In genomic region chr7:22809902-22810642, GRCh38 we compare ENCODE assay signal across 23 cellular contexts. TPM values are rescaled to one million over a fixed set of nuclear protein-coding genes. Genes with fewer than 3 reads are reported as not detected.
DNase-seq lines count a peak whose midpoint lies in the region; ATAC-seq and TF ChIP-seq lines count a peak whose summit lies in the region.
"Had no signal": no experiment of that assay in that cellular context is flagged by ENCODE, and none has a peak within 500 bp of the region (broad histone marks: within the 10 kb centered on the region; RNA-seq: fewer than 3 reads in every experiment).

No MANE protein-coding gene starts in this region.

- peak overlapping the region; percentile 94 for H3K27ac Mint-ChIP-seq in GM23338

- no peak for DNase-seq in GM23338 (ENCODE audit: low spot score)
- peak; percentile 25 for DNase-seq in epithelial cell of esophagus (ENCODE audit: low read depth)
- DNase-seq in psoas muscle, result no peak
- no peak for DNase-seq in activated gamma-delta T cell treated with Interleukin-2 at 50 U/mL for 16 hours
- no peak for DNase-seq in activated CD4-positive, alpha-beta T cell treated with anti-CD3 and anti-CD28 coated beads for 48 hours
- DNase-seq: activated CD4-positive, alpha-beta T cell treated with anti-CD3 and anti-CD28 coated beads, Interleukin-2, amount 50 U/mL, for 48 hours; activated naive CD4-positive, alpha-beta T cell treated with Interleukin-2 at 50 U/mL for 16 hours; activated T-cell treated with anti-CD3 and anti-CD28 coated beads for 4 hours; anterior cingulate cortex; COR-L47; DND-41; NCI-H146; NCI-H2171 treated with DMSO at 0.1 percent for 48 hours; NCI-H69; PC-3; SJCRH30; stimulated activated CD4-positive, alpha-beta T cell treated with anti-CD3 and anti-CD28 coated beads, Interleukin-2, amount 100 ng/mL, for 24 hours; stimulated activated naive CD8-positive, alpha-beta T cell treated with anti-CD3 and anti-CD28 coated beads, Interleukin-15, amount 100 ng/mL, for 72 hours; transverse colon had no signal

- intact Hi-C loops in psoas muscle (cut with DNase I), result loop anchor here in 1 of 2 donors (5.0 kb wide), 2 partner anchors 73 to 248 kb away; no protein-coding TSS in a partner anchor

- WGBS in psoas muscle, 3 donors, result 95 to 98% (median 95%) methylated on average over 4 of the region's 4 CpGs

- H3K36me3 Mint-ChIP-seq in GM23338 (ENCODE audit: low read depth), result peaks cover 43% of the 10 kb centered on the region; the same call in 2 of the 3 replicates

- H3K9ac ChIP-seq in OCI-LY3 (ENCODE audit: low read length), result peak overlapping the region; percentile 22; the same call in 1 of the 2 replicates

- H3F3A ChIP-seq in GM23338 (replicated peaks; ENCODE audit: low read depth), result peaks cover 14% of the 10 kb centered on the region; the same call in 1 of the 2 replicates

- no peaks in the 10 kb centered on the region for H3K9me3 ChIP-seq in OCI-LY3 (ENCODE audit: insufficient read depth, low read length)
- H3K9me3 ChIP-seq in psoas muscle, result no peaks in the 10 kb centered on the region
- H3K9me3 ChIP-seq: SJCRH30, transverse colon had no signal

- H4K20me1 ChIP-seq in GM23338 (replicated peaks; ENCODE audit: insufficient read depth) (no peaks in the 10 kb centered on the region), OCI-LY3 (ENCODE audit: insufficient read depth, low read length) (no peaks in the 10 kb centered on the region)

- H3K4me1 ChIP-seq in GM23338 (ENCODE audit: insufficient read depth), result peaks cover 56% of the 10 kb centered on the region
- peaks cover 20% of the 10 kb centered on the region for H3K4me1 ChIP-seq in OCI-LY3 (ENCODE audit: low read length)
- H3K4me1 ChIP-seq in psoas muscle, result peaks cover 34% of the 10 kb centered on the region
- H3K4me1 ChIP-seq: transverse colon had no signal

- H3K4me3 Mint-ChIP-seq in GM23338, result no peak overlapping the region
- H3K4me3 Mint-ChIP-seq: stimulated activated naive CD8-positive, alpha-beta T cell treated with anti-CD3 and anti-CD28 coated beads, Interleukin-15, amount 100 ng/mL, for 72 hours had no signal

- TF ChIP-seq CTCF in GM23338 (conservative IDR thresholded peaks at IDR 0.05; ENCODE audit: low read depth in 2 of 2) (no peak), OCI-LY3 (IDR thresholded peaks at IDR 0.05; ENCODE audit: low read depth, low read length) (no peak), epithelial cell of esophagus (IDR thresholded peaks at IDR 0.05; ENCODE audit: insufficient read depth, low read depth, low read length, missing control alignments) (no peak), psoas muscle (IDR thresholded peaks at IDR 0.05) (no peak)

- H3K4me1 Mint-ChIP-seq in GM23338, result peaks cover 66% of the 10 kb centered on the region

- H3K27me3 ChIP-seq in GM23338 (ENCODE audit: insufficient read depth) (no peaks in the 10 kb centered on the region), OCI-LY3 (ENCODE audit: low read depth, low read length) (no peaks in the 10 kb centered on the region), psoas muscle (ENCODE audit: insufficient read depth in 3 of 3, low read length in 2 of 3) (no peaks in the 10 kb centered on the region)
- H3K27me3 ChIP-seq: SJCRH30, transverse colon had no signal

- no peak overlapping the region for H3K4me3 ChIP-seq in GM23338
- no peak overlapping the region for H3K4me3 ChIP-seq in OCI-LY3 (ENCODE audit: low read length)
- no peak overlapping the region for H3K4me3 ChIP-seq in epithelial cell of esophagus (ENCODE audit: low read length)
- H3K4me3 ChIP-seq in psoas muscle, result no peak overlapping the region
- H3K4me3 ChIP-seq: SJCRH30, transverse colon had no signal

- no peaks in the 10 kb centered on the region for H3K9me3 Mint-ChIP-seq in GM23338
- H3K9me3 Mint-ChIP-seq: stimulated activated naive CD8-positive, alpha-beta T cell treated with anti-CD3 and anti-CD28 coated beads, Interleukin-15, amount 100 ng/mL, for 72 hours had no signal

- H3K27ac ChIP-seq in GM23338 (ENCODE audit: low read depth) (peak overlapping the region; percentile 99), OCI-LY3 (ENCODE audit: low read length) (peak overlapping the region; percentile 60), psoas muscle (peak overlapping the region; percentile 81)
- H3K27ac ChIP-seq: SJCRH30, transverse colon had no signal

- peaks cover 8% of the 10 kb centered on the region for H3K27me3 Mint-ChIP-seq in GM23338 (ENCODE audit: insufficient read depth, low read depth, poor library complexity)
- H3K27me3 Mint-ChIP-seq: stimulated activated naive CD8-positive, alpha-beta T cell treated with anti-CD3 and anti-CD28 coated beads, Interleukin-15, amount 100 ng/mL, for 72 hours had no signal

- H3K79me2 ChIP-seq in GM23338 (replicated peaks; ENCODE audit: insufficient read depth) (peaks cover 11% of the 10 kb centered on the region; the same call in 1 of the 2 replicates), OCI-LY3 (ENCODE audit: low read length) (0 out of 2 replicates have a peak, but pooled peaks cover 2% of the 10 kb centered on the region)

- ATAC-seq in GM23338, result no peak
- no peak for ATAC-seq in psoas muscle
- ATAC-seq in GM19463 (IDR thresholded peaks at IDR 0.05; ENCODE audit: unreplicated experiment), result no peak
- ATAC-seq: esophagus mucosa; left lobe of liver; PC-3; stimulated activated naive CD8-positive, alpha-beta T cell treated with anti-CD3 and anti-CD28 coated beads, Interleukin-15, amount 100 ng/mL, for 72 hours had no signal

- H3K36me3 ChIP-seq in GM23338 (ENCODE audit: insufficient read depth) (no peaks in the 10 kb centered on the region), OCI-LY3 (replicated peaks; ENCODE audit: low read depth, low read length) (peaks cover 10% of the 10 kb centered on the region), psoas muscle (ENCODE audit: insufficient read depth in 1 of 2, low read depth in 1 of 2) (peaks cover 4 to 11% of the 10 kb centered on the region in 2 donors)

- H2AFZ ChIP-seq in GM23338, result no peak overlapping the region
- no peak overlapping the region for H2AFZ ChIP-seq in OCI-LY3 (ENCODE audit: low read depth, low read length)

- H3K4me2 ChIP-seq in GM23338 (peak overlapping the region; percentile 44), OCI-LY3 (ENCODE audit: low read length) (peak overlapping the region; percentile 59)

- H3K9me2 ChIP-seq in GM23338 (ENCODE audit: insufficient read depth), result no peaks in the 10 kb centered on the region

TF ChIP-seq in GM23338, 12 proteins besides CTCF, POLR2A, EP300 and RAD21 (continues in another document):
- no peak for TF ChIP-seq CREB1 (CRISPR knock-in tag; IDR thresholded peaks at IDR 0.05; ENCODE audit: low read depth)
- no peak for TF ChIP-seq REST (IDR thresholded peaks at IDR 0.05; ENCODE audit: unreplicated experiment)
- no peak for TF ChIP-seq POLR2AphosphoS5 (IDR thresholded peaks at IDR 0.05; ENCODE audit: low read depth)
- TF ChIP-seq EZH2phosphoT487 (IDR thresholded peaks at IDR 0.05; ENCODE audit: unreplicated experiment), result no peak
- TF ChIP-seq NANOG (IDR thresholded peaks at IDR 0.05; ENCODE audit: borderline replicate concordance), result no peak
- TF ChIP-seq STAT1 (IDR thresholded peaks at IDR 0.05; ENCODE audit: unreplicated experiment), result no peak
- TF ChIP-seq, protein P1, sequence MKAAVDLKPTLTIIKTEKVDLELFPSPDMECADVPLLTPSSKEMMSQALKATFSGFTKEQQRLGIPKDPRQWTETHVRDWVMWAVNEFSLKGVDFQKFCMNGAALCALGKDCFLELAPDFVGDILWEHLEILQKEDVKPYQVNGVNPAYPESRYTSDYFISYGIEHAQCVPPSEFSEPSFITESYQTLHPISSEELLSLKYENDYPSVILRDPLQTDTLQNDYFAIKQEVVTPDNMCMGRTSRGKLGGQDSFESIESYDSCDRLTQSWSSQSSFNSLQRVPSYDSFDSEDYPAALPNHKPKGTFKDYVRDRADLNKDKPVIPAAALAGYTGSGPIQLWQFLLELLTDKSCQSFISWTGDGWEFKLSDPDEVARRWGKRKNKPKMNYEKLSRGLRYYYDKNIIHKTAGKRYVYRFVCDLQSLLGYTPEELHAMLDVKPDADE (IDR thresholded peaks at IDR 0.05), result no peak
- no peak for TF ChIP-seq ZNF331 (CRISPR knock-in tag; IDR thresholded peaks at IDR 0.05; ENCODE audit: low read depth)

RNA-seq across cellular contexts. Expression of gene TOMM7, which starts 12.6 kb away (rescaled TPM):
- 131 and 164 TPM in 2 replicates for total RNA-seq in GM23338 (2014; rRNA removed; shearing (Covaris generic))
- polyA plus RNA-seq in GM23338 (2016; fragmentation: Nextera tagmentation; extraction: Ambion mirVana) (791 and 920 TPM in 2 replicates), psoas muscle (100 to 1,000 TPM; 401 to 791 (median 735) TPM)
- total RNA-seq in psoas muscle, result 100 to 1,000 TPM; 465 to 704 (median 639) TPM
